ENCODE assay signal across 8 cellular contexts in the genomic region with DNA sequence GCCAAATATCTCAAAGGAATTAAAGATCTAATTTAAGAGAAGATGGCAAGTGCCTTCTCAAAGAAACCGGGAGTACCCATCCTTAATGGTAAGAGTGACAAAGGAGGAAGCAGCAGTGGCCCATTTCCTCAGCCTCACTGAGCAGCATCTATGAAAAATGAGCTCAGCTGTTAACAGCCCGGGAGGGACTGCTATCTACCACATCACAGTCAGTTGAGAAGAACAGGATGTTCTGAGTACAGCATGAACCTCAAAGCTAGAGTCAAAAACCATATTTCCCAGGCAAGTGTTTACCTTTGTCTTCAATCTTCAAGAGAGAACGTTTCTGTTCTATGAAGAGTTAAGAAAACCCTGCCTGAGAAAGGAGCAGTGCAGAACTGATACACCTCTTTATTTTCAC.
DNase-seq lines count a peak whose midpoint lies in the region; ATAC-seq and TF ChIP-seq lines count a peak whose summit lies in the region.

No MANE protein-coding gene starts in this region.

- peaks cover 4% of the 10 kb centered on the region for H3K9me3 Mint-ChIP-seq in activated CD4-positive, alpha-beta T cell treated with anti-CD3 and anti-CD28 coated beads for 36 hours (ENCODE audit: low read depth)

- peak overlapping the region; percentile 54 to 92 (median 83) for H3K27ac ChIP-seq in spleen

- H3K4me3 ChIP-seq in spleen = no peak overlapping the region

- CTCF ChIA-PET in activated CD4-positive, alpha-beta T cell treated with anti-CD3 and anti-CD28 coated beads for 36 hours (lab: Charles Lee) = interaction anchor here (0.6 to 3.0 kb wide), 10 partner anchors 10 to 649 kb away, joined by 3 to 8 read pairs (median 5); a partner anchor contains a TSS

- intact Hi-C loops in activated CD4-positive, alpha-beta T cell treated with anti-CD3 and anti-CD28 coated beads for 36 hours (cut with DNase I, micrococcal nuclease) = loop anchor here in 1 of 2 experiments (2.0 to 5.0 kb wide), 2 partner anchors 34 to 112 kb away; no protein-coding TSS in a partner anchor
- intact Hi-C loops in spleen (cut with DNase I; ENCODE audit: low total_unique reads) = loop anchor here (10.0 kb wide), 1 partner anchor 104 kb away; no protein-coding TSS in a partner anchor

- peak overlapping the region; percentile 34 for H3K4me3 Mint-ChIP-seq in activated CD4-positive, alpha-beta T cell treated with anti-CD3 and anti-CD28 coated beads for 36 hours

- H3K9me3 ChIP-seq in spleen = no peaks in the 10 kb centered on the region

- POLR2A ChIA-PET in activated CD4-positive, alpha-beta T cell treated with anti-CD3 and anti-CD28 coated beads for 36 hours (lab: Charles Lee) = interaction anchor here (0.6 to 1.8 kb wide), 4 partner anchors 13 to 470 kb away, joined by 3 to 6 read pairs (median 4); a partner anchor contains a TSS

- no peak for TF ChIP-seq CTCF in spleen (IDR thresholded peaks at IDR 0.05 in 8 of 11, conservative IDR thresholded peaks at IDR 0.05 in 3 of 11)

- no peaks in the 10 kb centered on the region for H3K36me3 ChIP-seq in spleen

- H3K36me3 Mint-ChIP-seq in activated CD4-positive, alpha-beta T cell treated with anti-CD3 and anti-CD28 coated beads for 36 hours (ENCODE audit: low read depth) = peaks cover 16% of the 10 kb centered on the region

- peak overlapping the region; percentile 79 for H3K27ac Mint-ChIP-seq in activated CD4-positive, alpha-beta T cell treated with anti-CD3 and anti-CD28 coated beads for 36 hours

- peak in 2 of 3 donors; percentile 46 to 54 for TF ChIP-seq POLR2A in spleen (IDR thresholded peaks at IDR 0.05)

- 4 to 12% (median 6%) methylated on average over 3 of the region's 3 CpGs for WGBS in spleen, 5 donors

- H3K27me3 Mint-ChIP-seq in activated CD4-positive, alpha-beta T cell treated with anti-CD3 and anti-CD28 coated beads for 36 hours = no peaks in the 10 kb centered on the region

- peak; percentile 64 for DNase-seq in activated CD4-positive, alpha-beta T cell treated with anti-CD3 and anti-CD28 coated beads for 36 hours
- DNase-seq in spleen (peak; percentile 74), NCI-H1436 (lab: John Stamatoyannopoulos, UW) (no peak), DMS79 (lab: John Stamatoyannopoulos, UW) (no peak), COR-L47 (lab: John Stamatoyannopoulos, UW) (no peak)

- ATAC-seq in GM18907 (IDR thresholded peaks at IDR 0.05; ENCODE audit: unreplicated experiment) (peak; percentile 77), HG03025 (IDR thresholded peaks at IDR 0.05; ENCODE audit: low FRiP score, unreplicated experiment) (peak; percentile 48), esophagus mucosa (peak; percentile 77)
- peak; percentile 90 for ATAC-seq in activated CD4-positive, alpha-beta T cell treated with anti-CD3 and anti-CD28 coated beads for 36 hours

- peaks cover 82% of the 10 kb centered on the region for H3K4me1 Mint-ChIP-seq in activated CD4-positive, alpha-beta T cell treated with anti-CD3 and anti-CD28 coated beads for 36 hours

- H3K27me3 ChIP-seq in spleen (replicated peaks in 1 of 7) = no peaks in the 10 kb centered on the region

- H3K4me1 ChIP-seq in spleen = peaks cover 14 to 68% (median 49%) of the 10 kb centered on the region in 6 donors

Comparison
In these comparisons a context has a peak if more than half of its experiments do, and no peak if none do; other contexts are left out.
1. DNase-seq: peak in activated CD4-positive, alpha-beta T cell treated with anti-CD3 and anti-CD28 coated beads for 36 hours (single experiment) and spleen (single experiment); none in NCI-H1436 (single experiment), DMS79 (single experiment) and COR-L47 (single experiment).
2. Peak in every context shown above with its lines, with median percentiles within 50 percentile points of each other: ATAC-seq.